19 cellular contexts compared by ENCODE assay signal in genomic region chr10:131577178-131577555, GRCh38.
"Had no signal": no experiment of that assay in that cellular context is flagged by ENCODE, and none has a peak within 500 bp of the region (broad histone marks: within the 10 kb centered on the region; RNA-seq: fewer than 3 reads in every experiment).

No MANE protein-coding gene starts in this region.

- H3K27ac ChIP-seq: esophagus squamous epithelium, gastroesophageal sphincter, left lung, lower lobe of right lung, psoas muscle, suprapubic skin, tibial artery had no signal

- DNase-seq: effector memory CD8-positive, alpha-beta T cell; esophagus squamous epithelium; foreskin fibroblast; glutamatergic neuron; immature natural killer cell; lower lobe of right lung; psoas muscle; retina; stimulated activated CD4-positive, alpha-beta T cell treated with anti-CD3 and anti-CD28 coated beads, Interleukin-2, amount 100 ng/mL, for 48 hours; stimulated activated naive CD4-positive, alpha-beta T cell treated with Interleukin-2 at 50 U/mL for 16 hours had no signal

- H3K27ac Mint-ChIP-seq: effector memory CD8-positive, alpha-beta T cell; immature natural killer cell; memory B cell; mesothelial cell of epicardium; natural killer cell treated with Interleukin-12 subunit alpha and Interleukin-12 subunit beta and Interleukin-15 and Interleukin-18, amount 100 ng/mL, for 72 hours had no signal

- H3K27me3 Mint-ChIP-seq: central memory CD8-positive, alpha-beta T cell; effector memory CD8-positive, alpha-beta T cell; memory B cell; natural killer cell treated with Interleukin-12 subunit alpha and Interleukin-12 subunit beta and Interleukin-15 and Interleukin-18, amount 100 ng/mL, for 72 hours had no signal

- H3K4me3 ChIP-seq: esophagus squamous epithelium, gastroesophageal sphincter, left lung, lower lobe of right lung, psoas muscle, smooth muscle cell, suprapubic skin, tibial artery had no signal

- H3K9me3 Mint-ChIP-seq: central memory CD8-positive, alpha-beta T cell; immature natural killer cell; mesothelial cell of epicardium; natural killer cell treated with Interleukin-12 subunit alpha and Interleukin-12 subunit beta and Interleukin-15 and Interleukin-18, amount 100 ng/mL, for 72 hours had no signal

- H3K4me1 ChIP-seq: esophagus squamous epithelium, gastroesophageal sphincter, left lung, lower lobe of right lung, psoas muscle, suprapubic skin, tibial artery had no signal

- H3K36me3 ChIP-seq: esophagus squamous epithelium, gastroesophageal sphincter, left lung, lower lobe of right lung, suprapubic skin, tibial artery had no signal

- H3K4me2 ChIP-seq: smooth muscle cell had no signal

- H3K36me3 Mint-ChIP-seq: immature natural killer cell; memory B cell; mesothelial cell of epicardium; natural killer cell treated with Interleukin-12 subunit alpha and Interleukin-12 subunit beta and Interleukin-15 and Interleukin-18, amount 100 ng/mL, for 72 hours had no signal

- H3K9me3 ChIP-seq: esophagus squamous epithelium, gastroesophageal sphincter, left lung, lower lobe of right lung, psoas muscle, suprapubic skin, tibial artery had no signal

- H3K4me1 Mint-ChIP-seq: central memory CD8-positive, alpha-beta T cell; immature natural killer cell; memory B cell; mesothelial cell of epicardium had no signal

- H3K4me3 Mint-ChIP-seq: central memory CD8-positive, alpha-beta T cell; effector memory CD8-positive, alpha-beta T cell; immature natural killer cell; memory B cell; mesothelial cell of epicardium; natural killer cell treated with Interleukin-12 subunit alpha and Interleukin-12 subunit beta and Interleukin-15 and Interleukin-18, amount 100 ng/mL, for 72 hours had no signal
